20 cellular contexts compared by ENCODE assay signal in genomic region chr9:19137282-19137681, GRCh38. TPM values are rescaled to one million over a fixed set of nuclear protein-coding genes. Genes with fewer than 3 reads are reported as not detected.
DNase-seq lines count a peak whose midpoint lies in the region; ATAC-seq and TF ChIP-seq lines count a peak whose summit lies in the region.
"Had no signal": no experiment of that assay in that cellular context is flagged by ENCODE, and none has a peak within 500 bp of the region (broad histone marks: within the 10 kb centered on the region; RNA-seq: fewer than 3 reads in every experiment).

No MANE protein-coding gene starts in this region.

- ATAC-seq in GM19397 (IDR thresholded peaks at IDR 0.05; ENCODE audit: unreplicated experiment), result no peak
- ATAC-seq: activated naive CD4-positive, alpha-beta T cell treated with anti-CD3 and anti-CD28 coated beads, Interleukin-2, amount 50 U/mL, for 72 hours; gastrocnemius medialis; HepG2 had no signal

- no peaks in the 10 kb centered on the region for H3K9me3 ChIP-seq in smooth muscle cell (replicated peaks; ENCODE audit: low read depth)
- H3K9me3 ChIP-seq: gastrocnemius medialis, ovary, sigmoid colon had no signal

- no peak overlapping the region for H3K9ac ChIP-seq in smooth muscle cell (ENCODE audit: low read depth)

- H3K4me2 ChIP-seq in smooth muscle cell, result no peak overlapping the region

- H3K27ac ChIP-seq in brain microvascular endothelial cell (peak overlapping the region; percentile 65), smooth muscle cell (ENCODE audit: low read depth) (no peak overlapping the region)
- H3K27ac ChIP-seq: gastrocnemius medialis, ovary, sigmoid colon had no signal

- H3K79me2 ChIP-seq in smooth muscle cell (ENCODE audit: low read depth), result no peaks in the 10 kb centered on the region

- no peaks in the 10 kb centered on the region for H3K4me1 ChIP-seq in smooth muscle cell (ENCODE audit: low read depth)
- H3K4me1 ChIP-seq: gastrocnemius medialis, sigmoid colon had no signal

- TF ChIP-seq CTCF in brain microvascular endothelial cell (IDR thresholded peaks at IDR 0.05; ENCODE audit: low read depth, low read length, missing control alignments) (no peak), kidney epithelial cell (IDR thresholded peaks at IDR 0.05; ENCODE audit: insufficient read depth, low read length, poor library complexity, severe bottlenecking) (no peak), smooth muscle cell (IDR thresholded peaks at IDR 0.05; ENCODE audit: borderline replicate concordance, insufficient read depth, poor library complexity, severe bottlenecking) (no peak)

- H4K20me1 ChIP-seq in smooth muscle cell (ENCODE audit: low read depth), result no peaks in the 10 kb centered on the region

- no peaks in the 10 kb centered on the region for H3F3A ChIP-seq in smooth muscle cell (ENCODE audit: low read depth)

- WGBS in smooth muscle cell (ENCODE audit: low lambda C conversion rate), result 95% methylated on average over 1 of the region's 1 CpG

- peak; percentile 63 for DNase-seq in AG20443 (ENCODE audit: low spot score)
- DNase-seq in NCI-H226, result peak; percentile 57
- peak; percentile 40 for DNase-seq in brain microvascular endothelial cell
- DNase-seq in kidney epithelial cell (ENCODE audit: low read depth), result peak; percentile 57
- DNase-seq in NCI-H187 (lab: John Stamatoyannopoulos, UW), result no peak
- DNase-seq in DMS53 treated with DMSO at 0.1 percent for 48 hours (lab: John Stamatoyannopoulos, UW; ENCODE audit: unreplicated experiment), result no peak
- DNase-seq in smooth muscle cell (lab: John Stamatoyannopoulos, UW; ENCODE audit: unreplicated experiment), result no peak
- DNase-seq: activated CD4-positive, alpha-beta memory T cell treated with anti-CD3 and anti-CD28 coated beads, Interleukin-2, amount 10 ng/mL, durations not matched to agents 7 days and 5 days; activated T-cell treated with anti-CD3 and anti-CD28 coated beads, Interleukin-2, amount 50 U/mL, for 24 hours; central memory CD4-positive, alpha-beta T cell; effector memory CD4-positive, alpha-beta T cell; gastrocnemius medialis; NCI-H2081; NCI-H526; ovary; sigmoid colon; stimulated activated CD4-positive, alpha-beta T cell treated with anti-CD3 and anti-CD28 coated beads, Interleukin-2, amount 100 ng/mL, for 48 hours had no signal

- H3K36me3 ChIP-seq in brain microvascular endothelial cell (replicated peaks), result no peaks in the 10 kb centered on the region
- H3K36me3 ChIP-seq in kidney epithelial cell (ENCODE audit: control insufficient read depth, insufficient read depth, low read length), result no peaks in the 10 kb centered on the region
- no peaks in the 10 kb centered on the region for H3K36me3 ChIP-seq in smooth muscle cell (ENCODE audit: low read depth)
- H3K36me3 ChIP-seq: gastrocnemius medialis, ovary, sigmoid colon had no signal

- H3K27me3 ChIP-seq in brain microvascular endothelial cell (replicated peaks), result no peaks in the 10 kb centered on the region
- H3K27me3 ChIP-seq in kidney epithelial cell (ENCODE audit: control insufficient read depth, insufficient read depth, low read length), result no peaks in the 10 kb centered on the region
- H3K27me3 ChIP-seq in smooth muscle cell (ENCODE audit: low read depth), result no peaks in the 10 kb centered on the region
- H3K27me3 ChIP-seq: gastrocnemius medialis, ovary, sigmoid colon had no signal

- no peak overlapping the region for H2AFZ ChIP-seq in smooth muscle cell (ENCODE audit: low read depth)

- in situ Hi-C loops in brain microvascular endothelial cell (cut with HindIII; ENCODE audit: low pct_ligation_motif_present, low sequenced_read_pairs), result no loop called here

- no peak overlapping the region for H3K4me3 ChIP-seq in brain microvascular endothelial cell (ENCODE audit: low read depth, low read length)
- no peak overlapping the region for H3K4me3 ChIP-seq in kidney epithelial cell (ENCODE audit: low read depth, low read length)
- H3K4me3 ChIP-seq in smooth muscle cell, result no peak overlapping the region
- H3K4me3 ChIP-seq: gastrocnemius medialis, ovary, sigmoid colon had no signal

RNA-seq across cellular contexts. Expression of gene PLIN2, which starts 10.0 kb away (rescaled TPM):
- total RNA-seq in kidney epithelial cell, result 70.4 and 83.6 TPM in 2 replicates
- 34.2 and 34.5 TPM in 2 replicates for total RNA-seq in smooth muscle cell
- 59.4 and 63.9 TPM in 2 replicates for polyA plus RNA-seq in smooth muscle cell

RNA-seq across cellular contexts. Expression of gene HAUS6, which starts 34.6 kb away (rescaled TPM):
- total RNA-seq in kidney epithelial cell (15.5 and 18.0 TPM in 2 replicates), smooth muscle cell (12.5 and 13.1 TPM in 2 replicates)
- polyA plus RNA-seq in smooth muscle cell, result 3.8 and 4.3 TPM in 2 replicates

Comparison
In these comparisons a context has a peak if more than half of its experiments do, and no peak if none do; other contexts are left out.
1. DNase-seq: peak in AG20443 (single experiment), NCI-H226 (single experiment), brain microvascular endothelial cell (single experiment) and kidney epithelial cell (single experiment); none in NCI-H187 (0 of 2), DMS53 treated with DMSO at 0.1 percent for 48 hours (single experiment) and smooth muscle cell (single experiment).